19 cellular contexts compared by ENCODE assay signal in the genomic region with DNA sequence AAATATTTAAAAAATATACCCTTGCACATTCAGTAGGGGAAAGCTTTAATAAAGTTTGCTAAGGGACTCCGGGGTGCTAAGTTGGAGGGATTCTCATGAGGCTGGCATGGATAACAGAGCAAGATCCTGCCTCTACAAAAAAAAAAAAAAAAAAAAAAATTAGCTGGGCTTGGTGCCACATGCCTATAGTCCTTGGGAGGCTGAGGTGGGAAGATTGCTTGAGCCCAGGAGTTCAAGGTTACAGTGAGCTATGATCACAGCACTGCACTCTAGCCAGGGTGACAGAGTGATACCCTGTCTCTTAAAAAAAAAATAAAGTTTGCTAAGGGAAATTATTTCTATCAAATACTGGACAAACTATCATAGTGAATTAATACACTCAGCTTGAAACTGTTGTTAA. TPM values are rescaled to one million over a fixed set of nuclear protein-coding genes. Genes with fewer than 3 reads are reported as not detected.
DNase-seq lines count a peak whose midpoint lies in the region; ATAC-seq, FAIRE-seq and TF ChIP-seq lines count a peak whose summit lies in the region.
"Had no signal": no experiment of that assay in that cellular context is flagged by ENCODE, and none has a peak within 500 bp of the region (broad histone marks: within the 10 kb centered on the region; RNA-seq: fewer than 3 reads in every experiment).

No MANE protein-coding gene starts in this region.

- no peak overlapping the region for H2BK15ac ChIP-seq in H9 (ENCODE audit: low read depth, low read length)

- H3K27ac ChIP-seq in GM23248 (peak overlapping the region; percentile 49), H9 (ENCODE audit: insufficient read length, low read depth, low read length) (no peak overlapping the region), HepG2 (ENCODE audit: extremely low read length, insufficient read depth, low read length) (no peak overlapping the region)
- H3K27ac ChIP-seq: BLaER1, C4-2B had no signal

- peaks cover 39 to 64% (median 56%) of the 10 kb centered on the region in 3 experiments for H3K36me3 Mint-ChIP-seq in H9 (ENCODE audit: insufficient read depth in 1 of 3, low read depth in 3 of 3)
- peaks cover 91% of the 10 kb centered on the region for H3K36me3 Mint-ChIP-seq in stimulated activated effector memory CD8-positive, alpha-beta T cell treated with anti-CD3 and anti-CD28 coated beads, Interleukin-12 subunit alpha, Interleukin-12 subunit beta, amount 100 ng/mL, for 72 hours

- POLR2A ChIA-PET in HepG2 (lab: Yijun Ruan, JAX): no interaction called here

- FAIRE-seq in HepG2 (lab: Jason Lieb, UNC): no peak
- FAIRE-seq: G401.6, GM12892, GM19239 had no signal

- no peak overlapping the region for H3T11ph ChIP-seq in H9 (ENCODE audit: low read length)

- no peaks in the 10 kb centered on the region for H3K23me2 ChIP-seq in H9 (ENCODE audit: insufficient read length, low read depth, low read length, poor library complexity, severe bottlenecking)

- H4K91ac ChIP-seq in H9 (ENCODE audit: insufficient read length, low read depth, low read length): no peak overlapping the region

- H3K79me2 ChIP-seq in GM23248 (ENCODE audit: insufficient read depth): peaks cover 30% of the 10 kb centered on the region
- no peaks in the 10 kb centered on the region for H3K79me2 ChIP-seq in H9 (ENCODE audit: insufficient read depth, low read length)
- no peaks in the 10 kb centered on the region for H3K79me2 ChIP-seq in HepG2 (ENCODE audit: insufficient read depth, low read length)

- H3K14ac ChIP-seq in H9 (ENCODE audit: insufficient read depth, low read length): no peak overlapping the region

- no peak overlapping the region for H3K4ac ChIP-seq in H9 (ENCODE audit: low read depth, low read length)

- no peak for DNase-seq in GM23248
- DNase-seq in H9: no peak
- DNase-seq in HepG2 (ENCODE audit: low spot score): no peak
- no peak for DNase-seq in stimulated activated effector memory CD8-positive, alpha-beta T cell treated with anti-CD3 and anti-CD28 coated beads, Interleukin-12 subunit alpha, Interleukin-12 subunit beta, amount 100 ng/mL, for 72 hours (ENCODE audit: low spot score in 2 of 2)
- DNase-seq in ecto neural progenitor cell (ENCODE audit: low spot score): no peak
- DNase-seq in GM13976 (ENCODE audit: low spot score): no peak
- DNase-seq: Caco-2; CD4-positive, CD25-positive, alpha-beta regulatory T cell; CD8-positive, alpha-beta T cell; DMS153; DND-41 had no signal

- H3K79me1 ChIP-seq in H9 (ENCODE audit: insufficient read depth, low read depth, low read length, poor library complexity, severe bottlenecking): no peaks in the 10 kb centered on the region

- no TSS peak for BruUV-seq in HepG2 (replicated peaks; lab: Mats Ljungman, UMichigan)

- in situ Hi-C loops in GM23248 (cut with MboI) (no loop called here), HepG2 (cut with HindIII; ENCODE audit: extremely low pct_ligation_motif_present, low pct_unique_long_range_greater_than_20kb) (no loop called here), GM13976 (cut with MboI; ENCODE audit: low sequenced_read_pairs, unreplicated experiment) (no loop called here)

- TF ChIP-seq CTCF in H9 (conservative IDR thresholded peaks at IDR 0.05) (no peak), HepG2 (CRISPR knock-in tag; IDR thresholded peaks at IDR 0.05) (no peak), GM13976 (IDR thresholded peaks at IDR 0.05; ENCODE audit: borderline replicate concordance, control extremely low read depth, extremely low read depth, insufficient read depth, missing control alignments) (no peak)

- H3K36me3 ChIP-seq in GM23248 (ENCODE audit: low read depth): peaks cover 40% of the 10 kb centered on the region
- H3K36me3 ChIP-seq in HepG2 (replicated peaks in 1 of 2; ENCODE audit: control insufficient read depth in 1 of 2, insufficient read depth in 2 of 2, low read length in 2 of 2): peaks cover 27 to 57% of the 10 kb centered on the region in 2 experiments

- H3K23ac ChIP-seq in H9 (ENCODE audit: insufficient read length, low read depth, low read length): no peak overlapping the region

- no peak overlapping the region for H3K56ac ChIP-seq in H9 (ENCODE audit: insufficient read length, low read depth, low read length)

- H2AK5ac ChIP-seq in H9 (ENCODE audit: insufficient read length, low read length): no peak overlapping the region

- no peaks in the 10 kb centered on the region for H4K20me1 ChIP-seq in GM23248 (ENCODE audit: insufficient read depth)
- no peaks in the 10 kb centered on the region for H4K20me1 ChIP-seq in H9 (ENCODE audit: control insufficient read depth, insufficient read depth, insufficient read length)
- no peaks in the 10 kb centered on the region for H4K20me1 ChIP-seq in HepG2 (ENCODE audit: insufficient read depth, low read length)
- H4K20me1 ChIP-seq: BLaER1 had no signal

- H3K4me3 Mint-ChIP-seq in H9: no peak overlapping the region
- H3K4me3 Mint-ChIP-seq in stimulated activated effector memory CD8-positive, alpha-beta T cell treated with anti-CD3 and anti-CD28 coated beads, Interleukin-12 subunit alpha, Interleukin-12 subunit beta, amount 100 ng/mL, for 72 hours: no peak overlapping the region
- H3K4me3 Mint-ChIP-seq: B cell; CD4-positive, CD25-positive, alpha-beta regulatory T cell; CD8-positive, alpha-beta T cell; GM23338 had no signal

- no peak overlapping the region for H3K4me2 ChIP-seq in GM23248 (ENCODE audit: unreplicated experiment)
- no peak overlapping the region for H3K4me2 ChIP-seq in H9 (ENCODE audit: insufficient read depth, insufficient read length, low read length)
- no peak overlapping the region for H3K4me2 ChIP-seq in HepG2 (ENCODE audit: low read depth, low read length)
- H3K4me2 ChIP-seq: BLaER1, GM23338 had no signal

- H2BK12ac ChIP-seq in H9 (ENCODE audit: insufficient read length, low read depth, low read length): no peak overlapping the region

- H3K27ac Mint-ChIP-seq in H9: peak overlapping the region in 2 of 3 experiments; percentile 48 to 81; a peak in 1 of 7 replicates
- peak overlapping the region; percentile 6 for H3K27ac Mint-ChIP-seq in stimulated activated effector memory CD8-positive, alpha-beta T cell treated with anti-CD3 and anti-CD28 coated beads, Interleukin-12 subunit alpha, Interleukin-12 subunit beta, amount 100 ng/mL, for 72 hours
- H3K27ac Mint-ChIP-seq: B cell; CD4-positive, CD25-positive, alpha-beta regulatory T cell; CD8-positive, alpha-beta T cell had no signal

- H3K27me3 ChIP-seq in GM23248 (replicated peaks; ENCODE audit: insufficient read depth): no peaks in the 10 kb centered on the region
- no peaks in the 10 kb centered on the region for H3K27me3 ChIP-seq in H9 (ENCODE audit: insufficient read depth, low read length)
- no peaks in the 10 kb centered on the region for H3K27me3 ChIP-seq in HepG2 (ENCODE audit: control insufficient read depth in 1 of 2, insufficient read depth in 2 of 2, low read length in 2 of 2)
- H3K27me3 ChIP-seq: BLaER1 had no signal

- TF ChIP-seq EP300 in HepG2 (IDR thresholded peaks at IDR 0.05; ENCODE audit: low read depth in 2 of 2, low read length in 2 of 2) (no peak), HepG2 (CRISPR knock-in tag; IDR thresholded peaks at IDR 0.05; ENCODE audit: borderline replicate concordance) (no peak)

- H3K4me1 ChIP-seq in GM23248 (ENCODE audit: insufficient read depth) (peaks cover 28% of the 10 kb centered on the region), H9 (ENCODE audit: insufficient read depth, low read length) (no peaks in the 10 kb centered on the region), HepG2 (ENCODE audit: insufficient read depth, low read length) (peaks cover 6% of the 10 kb centered on the region; the same call in 1 of the 2 replicates)
- H3K4me1 ChIP-seq: BLaER1, Caco-2 had no signal

- H4K8ac ChIP-seq in H9 (replicated peaks; ENCODE audit: insufficient read length, low read depth, low read length): no peak overlapping the region

- no peak overlapping the region for H3K18ac ChIP-seq in H9 (ENCODE audit: insufficient read length, low read depth, low read length)

- no peak for TF ChIP-seq POLR2A in HepG2 (IDR thresholded peaks at IDR 0.05; ENCODE audit: insufficient read depth in 1 of 2, low read depth in 2 of 2, low read length in 2 of 2)

- no peak overlapping the region for H2BK120ac ChIP-seq in H9 (ENCODE audit: low read depth, low read length, poor library complexity, severe bottlenecking)

- no peak overlapping the region for H3K4me3 ChIP-seq in GM23248
- H3K4me3 ChIP-seq in HepG2 (replicated peaks in 1 of 3; ENCODE audit: insufficient read depth in 1 of 3, low read depth in 2 of 3, low read length in 3 of 3): no peak overlapping the region
- H3K4me3 ChIP-seq: BLaER1, GM23338, HAP-1 had no signal

- ATAC-seq in HepG2: peak; percentile 55
- no peak for ATAC-seq in stimulated activated effector memory CD8-positive, alpha-beta T cell treated with anti-CD3 and anti-CD28 coated beads, Interleukin-12 subunit alpha, Interleukin-12 subunit beta, amount 100 ng/mL, for 72 hours
- ATAC-seq: CD8-positive, alpha-beta T cell; GM23338 had no signal

- H2AFZ ChIP-seq in GM23248: no peak overlapping the region
- H2AFZ ChIP-seq in H9 (ENCODE audit: low read length): no peak overlapping the region
- no peak overlapping the region for H2AFZ ChIP-seq in HepG2 (ENCODE audit: low read length)
- H2AFZ ChIP-seq: GM23338 had no signal

- H3K9me3 ChIP-seq in GM23248 (ENCODE audit: low read depth) (no peaks in the 10 kb centered on the region), H9 (ENCODE audit: control insufficient read depth, low read depth, low read length) (no peaks in the 10 kb centered on the region), HepG2 (ENCODE audit: low read length) (no peaks in the 10 kb centered on the region)
- H3K9me3 ChIP-seq: BLaER1, Caco-2, HAP-1 had no signal

- H2BK20ac ChIP-seq in H9 (ENCODE audit: low read depth, low read length, poor library complexity, severe bottlenecking): no peak overlapping the region

- intact Hi-C loops in HepG2 (cut with micrococcal nuclease; ENCODE audit: unreplicated experiment): no loop called here

- H2BK5ac ChIP-seq in H9 (ENCODE audit: insufficient read length, low read length): no peak overlapping the region

- no peak for TF ChIP-seq RAD21 in HepG2 (CRISPR knock-in tag; IDR thresholded peaks at IDR 0.05)

- peaks cover 26% of the 10 kb centered on the region for H3F3A ChIP-seq in GM23248 (ENCODE audit: insufficient read depth)

- no peaks in the 10 kb centered on the region for H3K9me2 ChIP-seq in GM23248 (ENCODE audit: insufficient read depth)

- peaks cover 15 to 16% of the 10 kb centered on the region in 2 experiments for H3K4me1 Mint-ChIP-seq in H9
- peaks cover 7% of the 10 kb centered on the region for H3K4me1 Mint-ChIP-seq in stimulated activated effector memory CD8-positive, alpha-beta T cell treated with anti-CD3 and anti-CD28 coated beads, Interleukin-12 subunit alpha, Interleukin-12 subunit beta, amount 100 ng/mL, for 72 hours
- H3K4me1 Mint-ChIP-seq: B cell had no signal

- 100% methylated on average over 1 of the region's 1 CpG for WGBS in GM23248 (ENCODE audit: low coverage in 1 of 2, low lambda C conversion rate in 2 of 2, missing lambda C conversion rate in 2 of 2), 2 experiments
- WGBS in H9 (ENCODE audit: extremely low coverage, insufficient read length, low lambda C conversion rate): no CpG with 5 or more reads among the region's 1 CpG
- WGBS in HepG2 (ENCODE audit: low lambda C conversion rate): 72% methylated on average over 1 of the region's 1 CpG

- no peak overlapping the region for H4K5ac ChIP-seq in H9 (ENCODE audit: insufficient read length, low read depth, low read length)

- H3K9me3 Mint-ChIP-seq in H9: no peaks in the 10 kb centered on the region
- H3K9me3 Mint-ChIP-seq in stimulated activated effector memory CD8-positive, alpha-beta T cell treated with anti-CD3 and anti-CD28 coated beads, Interleukin-12 subunit alpha, Interleukin-12 subunit beta, amount 100 ng/mL, for 72 hours: no peaks in the 10 kb centered on the region
- H3K9me3 Mint-ChIP-seq: CD4-positive, CD25-positive, alpha-beta regulatory T cell; CD8-positive, alpha-beta T cell; GM23338 had no signal

- H3K9ac ChIP-seq in GM23248 (no peak overlapping the region), H9 (ENCODE audit: extremely low read depth, insufficient read length, low read length) (no peak overlapping the region), HepG2 (ENCODE audit: insufficient read depth, low read depth, low read length) (no peak overlapping the region)
- H3K9ac ChIP-seq: BLaER1 had no signal

- no peaks in the 10 kb centered on the region for H3K27me3 Mint-ChIP-seq in H9 (ENCODE audit: low read depth)
- H3K27me3 Mint-ChIP-seq: B cell; CD4-positive, CD25-positive, alpha-beta regulatory T cell had no signal

- CTCF ChIA-PET in HepG2 (lab: Yijun Ruan, JAX; ENCODE audit: low intra/inter-chr PET ratio, low total read pairs): no interaction called here

RNA-seq across cellular contexts. Expression of a gene that starts 17.3 kb away (rescaled TPM):
- total RNA-seq in GM23248 (2014; rRNA removed; shearing (Covaris generic)): 0.43 and 2.1 TPM in 2 replicates
- 0.16 and 0.23 TPM in 2 replicates for polyA plus RNA-seq in GM23248 (2016; fragmentation: Nextera tagmentation; extraction: Ambion mirVana)
- 4.4 and 5.3 TPM in 2 replicates for total RNA-seq in H9 (2021)
- total RNA-seq in HepG2 (2016; rRNA removed; fragmentation: Illumina TruSeq; extraction: Trizol): 2.4 and 3.3 TPM in 2 replicates
- 0.26 and 0.30 TPM in 2 replicates for total RNA-seq in HepG2 (2016; cell fraction: cytosol; rRNA removed; fragmentation: Illumina TruSeq; extraction: Trizol; ENCODE audit: low read depth)
- total RNA-seq in HepG2 (2016; cell fraction: insoluble cytoplasmic fraction; rRNA removed; fragmentation: Illumina TruSeq; extraction: Trizol): 2.3 and 3.9 TPM in 2 replicates
- total RNA-seq in HepG2 (2016; cell fraction: membrane; rRNA removed; fragmentation: Illumina TruSeq; extraction: Trizol): 0.90 TPM in 2 replicates
- total RNA-seq in HepG2 (2016; cell fraction: nucleus; rRNA removed; fragmentation: Illumina TruSeq; extraction: Trizol): 7.8 and 8.3 TPM in 2 replicates
- polyA plus RNA-seq in HepG2 (2011; rRNA removed): 3.9 and 4.1 TPM in 2 replicates
- 1.8 and 1.9 TPM in 2 replicates for polyA plus RNA-seq in HepG2 (2011; cell fraction: cytosol; rRNA removed)
- polyA plus RNA-seq in HepG2 (2011; cell fraction: nucleus; rRNA removed): 9.3 and 9.9 TPM in 2 replicates
- polyA plus RNA-seq in HepG2 (2012): 1.5 and 2.0 TPM in 2 replicates
- 0.18 and 0.23 TPM in 2 replicates for polyA plus RNA-seq in HepG2 (2016; cell fraction: cytosol; fragmentation: Illumina TruSeq; extraction: Trizol; ENCODE audit: low read depth)
- polyA plus RNA-seq in HepG2 (2016; cell fraction: insoluble cytoplasmic fraction; fragmentation: Illumina TruSeq; extraction: Trizol; ENCODE audit: low read depth): 1.1 and 1.3 TPM in 2 replicates
- 0.39 and 0.63 TPM in 2 replicates for polyA plus RNA-seq in HepG2 (2016; cell fraction: membrane; fragmentation: Illumina TruSeq; extraction: Trizol; ENCODE audit: low read depth)
- 10.6 and 15.2 TPM in 2 replicates for polyA plus RNA-seq in HepG2 (2016; cell fraction: nucleus; fragmentation: Illumina TruSeq; extraction: Trizol; ENCODE audit: insufficient read depth, low read depth)
- 13.0 and 16.6 TPM in 2 replicates for polyA minus RNA-seq in HepG2 (2011; rRNA and poly(A)+ RNA removed; ENCODE audit: low replicate concordance)
- polyA minus RNA-seq in HepG2 (2011; cell fraction: cytosol; rRNA and poly(A)+ RNA removed): 0.69 and 1.2 TPM in 2 replicates
- 19.1 and 22.1 TPM in 2 replicates for polyA minus RNA-seq in HepG2 (2011; cell fraction: nucleus; rRNA and poly(A)+ RNA removed)
- polyA plus RNA-seq: CD4-positive, CD25-positive, alpha-beta regulatory T cell had no signal
